In the genomic region with DNA sequence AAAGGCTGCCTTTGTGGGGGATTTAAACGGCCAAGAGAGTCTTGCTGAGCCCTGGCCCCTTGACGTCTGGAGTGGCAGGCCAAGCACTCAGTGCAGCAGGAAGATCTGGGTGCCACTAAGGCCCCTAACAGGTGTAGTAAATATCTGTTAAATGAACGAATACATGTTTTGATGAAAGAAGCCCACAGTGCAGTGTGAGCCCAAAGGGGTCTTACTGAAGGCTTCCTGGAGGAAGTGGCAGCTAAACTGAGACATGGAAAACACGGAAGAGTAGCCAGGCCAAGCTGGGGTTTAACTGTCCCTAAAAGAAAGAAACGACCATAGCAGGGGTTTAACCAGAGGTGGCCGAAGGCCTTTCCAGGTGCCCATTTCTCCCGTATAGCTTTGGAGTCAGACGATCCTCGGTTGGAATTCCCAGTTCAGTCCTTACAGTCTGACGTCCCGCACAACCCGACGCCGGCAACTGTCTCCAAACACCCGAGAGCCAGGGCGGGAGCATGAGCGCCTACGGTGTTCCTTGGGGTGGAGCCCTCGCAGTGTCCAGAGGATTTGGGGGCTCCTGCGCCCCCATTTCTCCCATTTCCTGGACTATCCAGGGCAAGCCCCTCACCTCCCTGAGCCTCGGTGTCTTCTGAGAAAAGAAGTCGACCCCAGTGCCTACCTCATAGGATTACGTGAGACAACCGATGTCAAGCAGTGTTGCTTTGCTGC, we compare ENCODE assay signal across 8 cellular contexts. TPM values are rescaled to one million over a fixed set of nuclear protein-coding genes. Genes with fewer than 3 reads are reported as not detected.
DNase-seq lines count a peak whose midpoint lies in the region; ATAC-seq, FAIRE-seq and TF ChIP-seq lines count a peak whose summit lies in the region.

No MANE protein-coding gene starts in this region.

- H3K79me2 ChIP-seq in DND-41 (ENCODE audit: insufficient read depth, low read length) (no peaks in the 10 kb centered on the region), OCI-LY1 (ENCODE audit: insufficient read depth, low read length) (no peaks in the 10 kb centered on the region)

- H3K4me3 ChIP-seq in DND-41 (ENCODE audit: low read depth in 1 of 2, low read length in 2 of 2), result peak overlapping the region; percentile 18 to 86; a peak in 3 of 4 replicates
- H3K4me3 ChIP-seq in OCI-LY1 (ENCODE audit: low read depth, low read length, poor library complexity, severe bottlenecking), result peak overlapping the region; percentile 71
- H3K4me3 ChIP-seq in endodermal cell (ENCODE audit: low read length), result peak overlapping the region; percentile 86

- H3K27ac ChIP-seq in DND-41 (ENCODE audit: low read length) (peak overlapping the region; percentile 11; the same call in 1 of the 2 replicates), OCI-LY1 (ENCODE audit: low read depth, low read length, poor library complexity, severe bottlenecking) (no peak overlapping the region), endodermal cell (ENCODE audit: low read depth, low read length) (no peak overlapping the region)

- H3K36me3 Mint-ChIP-seq in endodermal cell (ENCODE audit: low read depth) (no peaks in the 10 kb centered on the region), nephron (ENCODE audit: low read depth) (no peaks in the 10 kb centered on the region)

- no peaks in the 10 kb centered on the region for H3K36me3 ChIP-seq in DND-41 (ENCODE audit: insufficient read depth, low read length)
- no peaks in the 10 kb centered on the region for H3K36me3 ChIP-seq in OCI-LY1 (ENCODE audit: insufficient read depth, low read length)
- no peaks in the 10 kb centered on the region for H3K36me3 ChIP-seq in endodermal cell (ENCODE audit: control insufficient read depth, insufficient read depth, low read length)

- H3K9ac ChIP-seq in DND-41 (ENCODE audit: low read depth, low read length) (peak overlapping the region; percentile 64), OCI-LY1 (ENCODE audit: low read length) (peak overlapping the region; percentile 81), endodermal cell (ENCODE audit: extremely low read depth, low read length, poor library complexity, severe bottlenecking) (no peak overlapping the region)

- H3K27me3 Mint-ChIP-seq in endodermal cell (ENCODE audit: insufficient read depth) (peaks cover 30% of the 10 kb centered on the region), nephron (ENCODE audit: low read depth) (peaks cover 34% of the 10 kb centered on the region)

- H3K9me3 Mint-ChIP-seq in endodermal cell (no peaks in the 10 kb centered on the region), nephron (no peaks in the 10 kb centered on the region)

- H3K4me3 Mint-ChIP-seq in endodermal cell (peak overlapping the region; percentile 80), nephron (peak overlapping the region; percentile 90 to 95 (median 95))

- peak overlapping the region; percentile 85 for H2AFZ ChIP-seq in DND-41 (ENCODE audit: low read depth, low read length)
- H2AFZ ChIP-seq in OCI-LY1 (ENCODE audit: low read length), result peak overlapping the region; percentile 99

- H3K9me3 ChIP-seq in DND-41 (ENCODE audit: insufficient read depth, low read length, severe bottlenecking), result no peaks in the 10 kb centered on the region
- H3K9me3 ChIP-seq in OCI-LY1 (ENCODE audit: low read length), result no peaks in the 10 kb centered on the region
- H3K9me3 ChIP-seq in endodermal cell (ENCODE audit: control insufficient read depth, low read length), result no peaks in the 10 kb centered on the region

- H3K4me1 Mint-ChIP-seq in endodermal cell, result peaks cover 20% of the 10 kb centered on the region
- peaks cover 5% of the 10 kb centered on the region for H3K4me1 Mint-ChIP-seq in nephron

- no peak for FAIRE-seq in HTR-8/SVneo (lab: Jason Lieb, UNC)

- no peaks in the 10 kb centered on the region for H3F3A ChIP-seq in OCI-LY1 (ENCODE audit: insufficient read depth, low read length)

- H3K4me1 ChIP-seq in DND-41 (ENCODE audit: insufficient read depth, low read length) (peaks cover 19% of the 10 kb centered on the region), OCI-LY1 (ENCODE audit: insufficient read depth, low read length, severe bottlenecking) (peaks cover 18% of the 10 kb centered on the region), endodermal cell (ENCODE audit: control insufficient read depth, insufficient read depth, low read length) (no peaks in the 10 kb centered on the region)

- H3K27me3 ChIP-seq in DND-41 (ENCODE audit: insufficient read depth, low read length, poor library complexity) (peaks cover 30% of the 10 kb centered on the region), OCI-LY1 (ENCODE audit: insufficient read depth, low read length) (no peaks in the 10 kb centered on the region; the same call in 1 of the 2 replicates), endodermal cell (ENCODE audit: control insufficient read depth, insufficient read depth, low read length, poor library complexity, severe bottlenecking) (peaks cover 44% of the 10 kb centered on the region)

- H3K9me2 ChIP-seq in OCI-LY1 (ENCODE audit: low read depth, low read length), result no peaks in the 10 kb centered on the region

- H3K4me2 ChIP-seq in DND-41 (ENCODE audit: insufficient read depth, low read length), result peak overlapping the region; percentile 91
- H3K4me2 ChIP-seq in OCI-LY1 (ENCODE audit: low read length), result peak overlapping the region; percentile 100

- H4K20me1 ChIP-seq in DND-41 (ENCODE audit: insufficient read depth, low read length) (peaks cover 7% of the 10 kb centered on the region; the same call in 1 of the 2 replicates), OCI-LY1 (ENCODE audit: insufficient read depth, low read length) (no peaks in the 10 kb centered on the region)

- 30 to 41% methylated on average over 13 to 24 of the region's 24 CpGs for WGBS in endodermal cell (ENCODE audit: insufficient coverage in 1 of 2, insufficient read length in 1 of 2), 2 experiments

- DNase-seq in DND-41 (no peak), endodermal cell (peak; percentile 80), NCI-H226 (no peak), NCI-H524 treated with DMSO at 0.1 percent for 48 hours (lab: John Stamatoyannopoulos, UW) (no peak), HTR-8/SVneo (ENCODE audit: insufficient read length, low spot score) (no peak), activated gamma-delta T cell (lab: John Stamatoyannopoulos, UW) (no peak)

- H3K27ac Mint-ChIP-seq in endodermal cell (peak overlapping the region; percentile 90), nephron (peak overlapping the region; percentile 58 to 72 (median 58))

- ATAC-seq in DND-41 (ENCODE audit: insufficient read depth, low read depth), result no peak

- no peak for TF ChIP-seq CTCF in DND-41 (IDR thresholded peaks at IDR 0.05; ENCODE audit: borderline replicate concordance, extremely low read depth, low read length, poor library complexity, severe bottlenecking)
- no peak for TF ChIP-seq CTCF in OCI-LY1 (IDR thresholded peaks at IDR 0.05; ENCODE audit: low read length)
- no peak for TF ChIP-seq CTCF in endodermal cell (conservative IDR thresholded peaks at IDR 0.05)
- no peak for TF ChIP-seq CTCF in nephron (IDR thresholded peaks at IDR 0.05; ENCODE audit: unreplicated experiment in 3 of 3)

RNA-seq across cellular contexts. Expression of gene ABHD6, which starts 0.9 kb away (rescaled TPM):
- total RNA-seq in endodermal cell, result 1 to 10 TPM; 7.5 to 8.6 TPM
- polyA plus RNA-seq in endodermal cell (2013, experiment 1 of 2), result 10.7 TPM
- 7.8 TPM for polyA plus RNA-seq in endodermal cell (2013, experiment 2 of 2)

RNA-seq across cellular contexts. Expression of gene DNASE1L3, which starts 25.9 kb away (rescaled TPM):
- total RNA-seq in endodermal cell, result not detected
- not detected for polyA plus RNA-seq in endodermal cell (2013, experiment 1 of 2)
- polyA plus RNA-seq in endodermal cell (2013, experiment 2 of 2), result not detected
